ENCODE assay signal across 8 cellular contexts in genomic region chrX:79138658-79139241, GRCh38. TPM values are rescaled to one million over a fixed set of nuclear protein-coding genes. Genes with fewer than 3 reads are reported as not detected.
DNase-seq lines count a peak whose midpoint lies in the region; ATAC-seq and TF ChIP-seq lines count a peak whose summit lies in the region.

No MANE protein-coding gene starts in this region.

- DNase-seq in KG1 (lab: John Stamatoyannopoulos, UW) (peak; percentile 39), erythroblast (lab: John Stamatoyannopoulos, UW) (peak; percentile 53 to 75), endothelial cell (ENCODE audit: low spot score) (no peak), foreskin fibroblast (no peak), esophagus muscularis mucosa (ENCODE audit: extremely low spot score) (no peak)
- DNase-seq in effector CD8-positive, alpha-beta T cell (lab: John Stamatoyannopoulos, UW): no peak

- no peaks in the 10 kb centered on the region for H3K9me3 Mint-ChIP-seq in endothelial cell (ENCODE audit: unreplicated experiment)

- no peaks in the 10 kb centered on the region for H3K27me3 Mint-ChIP-seq in endothelial cell (ENCODE audit: unreplicated experiment)

- H3K27ac Mint-ChIP-seq in endothelial cell (ENCODE audit: unreplicated experiment): no peak overlapping the region

- TF ChIP-seq EP300 in esophagus muscularis mucosa (IDR thresholded peaks at IDR 0.05): no peak

- no peaks in the 10 kb centered on the region for H3K4me1 ChIP-seq in esophagus muscularis mucosa

- TF ChIP-seq POLR2A in erythroblast (IDR thresholded peaks at IDR 0.05; ENCODE audit: low read length) (no peak), esophagus muscularis mucosa (IDR thresholded peaks at IDR 0.05; ENCODE audit: low read depth) (no peak)

- no peak for TF ChIP-seq CTCF in endothelial cell (IDR thresholded peaks at IDR 0.05; ENCODE audit: unreplicated experiment)
- TF ChIP-seq CTCF in foreskin fibroblast (IDR thresholded peaks at IDR 0.05; ENCODE audit: low read depth, low read length): no peak
- TF ChIP-seq CTCF in esophagus muscularis mucosa (IDR thresholded peaks at IDR 0.05): no peak

- H3K4me1 Mint-ChIP-seq in endothelial cell (ENCODE audit: unreplicated experiment): no peaks in the 10 kb centered on the region

- H3K27me3 ChIP-seq in esophagus muscularis mucosa: no peaks in the 10 kb centered on the region

- intact Hi-C loops in esophagus muscularis mucosa (cut with DNase I): no loop called here

- H3K9me3 ChIP-seq in esophagus muscularis mucosa: no peaks in the 10 kb centered on the region

- H3K36me3 ChIP-seq in esophagus muscularis mucosa: no peaks in the 10 kb centered on the region

- no peak overlapping the region for H3K27ac ChIP-seq in esophagus muscularis mucosa (replicated peaks in 1 of 4)

- peak; percentile 98 for ATAC-seq in GM18517 (IDR thresholded peaks at IDR 0.05; ENCODE audit: unreplicated experiment)
- peak; percentile 88 for ATAC-seq in GM21737 (IDR thresholded peaks at IDR 0.05; ENCODE audit: unreplicated experiment)

- H3K36me3 Mint-ChIP-seq in endothelial cell (ENCODE audit: low read depth, unreplicated experiment): no peaks in the 10 kb centered on the region

- no peak overlapping the region for H3K4me3 Mint-ChIP-seq in endothelial cell (ENCODE audit: unreplicated experiment)

- H3K4me3 ChIP-seq in foreskin fibroblast (ENCODE audit: low read depth in 1 of 2, low read length in 2 of 2): no peak overlapping the region
- H3K4me3 ChIP-seq in esophagus muscularis mucosa: no peak overlapping the region

- WGBS in esophagus muscularis mucosa: 54% methylated on average over 3 of the region's 3 CpGs

RNA-seq across cellular contexts. Expression of gene GPR174, which starts 5.7 kb away (rescaled TPM):
- total RNA-seq in endothelial cell (ENCODE audit: unreplicated experiment) (not detected), esophagus muscularis mucosa (under 1 TPM; under 0.01 to 0.66 (median 0.12) TPM)

Comparison
In these comparisons a context has a peak if more than half of its experiments do, and no peak if none do; other contexts are left out.
1. DNase-seq: peak in KG1 (single experiment) and erythroblast (2 of 2); none in endothelial cell (single experiment), effector CD8-positive, alpha-beta T cell (single experiment), foreskin fibroblast (0 of 2) and esophagus muscularis mucosa (single experiment).